In the genomic region with DNA sequence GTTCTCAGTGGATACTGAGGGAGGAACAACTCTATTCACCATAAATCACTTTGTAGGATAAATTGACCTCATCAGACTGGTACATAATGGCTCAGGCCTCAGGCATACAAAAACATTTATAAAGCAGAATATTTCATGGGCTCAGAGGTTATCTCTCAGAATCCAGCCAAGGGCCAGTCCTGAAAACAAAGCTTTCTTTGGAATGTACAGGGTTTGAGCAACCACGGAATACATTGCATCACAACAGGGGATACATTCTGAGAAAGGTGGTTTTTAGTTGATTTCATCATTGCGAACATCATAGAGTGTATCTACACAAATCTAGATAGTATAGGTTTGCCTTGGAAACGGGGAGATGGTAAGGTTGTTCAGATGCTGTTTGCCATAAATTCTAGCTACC, we compare ENCODE assay signal across 16 cellular contexts.
"Had no signal": no experiment of that assay in that cellular context is flagged by ENCODE, and none has a peak within 500 bp of the region (broad histone marks: within the 10 kb centered on the region; RNA-seq: fewer than 3 reads in every experiment).

No MANE protein-coding gene starts in this region.

- H3K9ac ChIP-seq: parathyroid adenoma had no signal

- ATAC-seq: left cardiac atrium, lower lobe of right lung, SK-N-SH treated with all-trans-retinoic acid at 6 μM for 48 hours had no signal

- H3K4me3 Mint-ChIP-seq: activated naive CD8-positive, alpha-beta T cell; activated T-cell treated with anti-CD3 and anti-CD28 coated beads, Interleukin-2, amount 50 U/mL, for 4 hours had no signal

- DNase-seq: activated CD4-positive, alpha-beta T cell treated with anti-CD3 and anti-CD28 coated beads, Interleukin-2, amount 50 U/mL, for 4 hours; activated CD4-positive, CD25-positive, alpha-beta regulatory T cell; activated gamma-delta T cell; activated T-cell treated with anti-CD3 and anti-CD28 coated beads, Interleukin-2, amount 50 U/mL, for 4 hours; anterior cingulate cortex; cortex of kidney; effector CD8-positive, alpha-beta T cell; left cardiac atrium; lower lobe of right lung; midbrain; tibial artery had no signal

- H3K4me1 ChIP-seq: lower lobe of right lung, parathyroid adenoma, right atrium auricular region, tibial artery had no signal

- H3K27me3 ChIP-seq: right atrium auricular region, tibial artery had no signal

- H3K27ac Mint-ChIP-seq: activated naive CD8-positive, alpha-beta T cell had no signal

- H3K27me3 Mint-ChIP-seq: activated naive CD8-positive, alpha-beta T cell had no signal

- H3K4me3 ChIP-seq: lower lobe of right lung, right atrium auricular region, tibial artery had no signal

- H3K9me3 ChIP-seq: lower lobe of right lung, right atrium auricular region, tibial artery had no signal

- H3K9me3 Mint-ChIP-seq: activated T-cell treated with anti-CD3 and anti-CD28 coated beads, Interleukin-2, amount 50 U/mL, for 4 hours; stimulated activated effector memory CD8-positive, alpha-beta T cell treated with anti-CD3 and anti-CD28 coated beads, Interleukin-12 subunit alpha, Interleukin-12 subunit beta, amount 100 ng/mL, for 72 hours had no signal

- H3K36me3 ChIP-seq: right atrium auricular region had no signal
